Comparison of ENCODE assay signal across 9 cellular contexts in genomic region chr6:49462071-49462470, GRCh38. TPM values are rescaled to one million over a fixed set of nuclear protein-coding genes. Genes with fewer than 3 reads are reported as not detected.
DNase-seq lines count a peak whose midpoint lies in the region; ATAC-seq and TF ChIP-seq lines count a peak whose summit lies in the region.
"Had no signal": no experiment of that assay in that cellular context is flagged by ENCODE, and none has a peak within 500 bp of the region (broad histone marks: within the 10 kb centered on the region; RNA-seq: fewer than 3 reads in every experiment).

No MANE protein-coding gene starts in this region.

- H3K27ac ChIP-seq in SJCRH30 = no peak overlapping the region

- no peaks in the 10 kb centered on the region for H3K9me3 ChIP-seq in SJCRH30 (replicated peaks)

- TF ChIP-seq CTCF in GM12865 (IDR thresholded peaks at IDR 0.05; ENCODE audit: insufficient read depth, low read depth, low read length, missing control alignments) (no peak), fibroblast of pulmonary artery (IDR thresholded peaks at IDR 0.05; ENCODE audit: low read length, missing control alignments) (no peak)

- no peaks in the 10 kb centered on the region for H3K27me3 ChIP-seq in SJCRH30

- H3K4me3 ChIP-seq in GM12865 (ENCODE audit: low read depth, low read length) (peak overlapping the region; percentile 85), SJCRH30 (peak overlapping the region; percentile 69), fibroblast of pulmonary artery (replicated peaks; ENCODE audit: low read depth, low read length) (peak overlapping the region; percentile 97), skeletal muscle cell (ENCODE audit: low read depth, low read length) (peak overlapping the region; percentile 98)

- H3K4me1 ChIP-seq in SJCRH30 = no peaks in the 10 kb centered on the region

- no peak for ATAC-seq in GM18520 (IDR thresholded peaks at IDR 0.05; ENCODE audit: unreplicated experiment)

- H3K36me3 ChIP-seq in SJCRH30 = no peaks in the 10 kb centered on the region; the same call in 1 of the 2 replicates

- DNase-seq in GM12865 (ENCODE audit: low read depth) = no peak
- no peak for DNase-seq in SJCRH30
- no peak for DNase-seq in fibroblast of pulmonary artery (ENCODE audit: low read depth)
- no peak for DNase-seq in skeletal muscle cell (ENCODE audit: low read depth)
- no peak for DNase-seq in kidney glomerular epithelial cell (lab: John Stamatoyannopoulos, UW)
- no peak for DNase-seq in Kasumi-1 (lab: John Stamatoyannopoulos, UW)
- DNase-seq in mesenteric fat pad (ENCODE audit: low spot score) = no peak

RNA-seq across cellular contexts. Expression of gene MMUT, which starts 1.0 kb away (rescaled TPM):
- 12.2 and 14.6 TPM in 2 replicates for total RNA-seq in SJCRH30 (2014; rRNA removed; shearing (Covaris generic))
- 18.9 TPM for total RNA-seq in mesenteric fat pad

RNA-seq across cellular contexts. Expression of gene CENPQ, which starts 1.1 kb away (rescaled TPM):
- 15.2 and 18.8 TPM in 2 replicates for total RNA-seq in SJCRH30 (2014; rRNA removed; shearing (Covaris generic))
- total RNA-seq in mesenteric fat pad = 3.1 TPM

RNA-seq across cellular contexts. Expression of gene GLYATL3, which starts 37.7 kb away (rescaled TPM):
- total RNA-seq in SJCRH30 (2014; rRNA removed; shearing (Covaris generic)) = not detected in 2 replicates
- total RNA-seq in mesenteric fat pad = not detected
- total RNA-seq: LHCN-M2 had no signal
